ENCODE assay signal across 7 cellular contexts in genomic region chr5:2049876-2050275, GRCh38.
"Had no signal": no experiment of that assay in that cellular context is flagged by ENCODE, and none has a peak within 500 bp of the region (broad histone marks: within the 10 kb centered on the region; RNA-seq: fewer than 3 reads in every experiment).

No MANE protein-coding gene starts in this region.

- H3K4me3 ChIP-seq: GM12878 had no signal

- DNase-seq: GDM1, GF-D8 had no signal

- FAIRE-seq: G401.6, GM12878, GM12892, GM18507, GM19239 had no signal

- ATAC-seq: GM12878 had no signal
